In the genomic region with DNA sequence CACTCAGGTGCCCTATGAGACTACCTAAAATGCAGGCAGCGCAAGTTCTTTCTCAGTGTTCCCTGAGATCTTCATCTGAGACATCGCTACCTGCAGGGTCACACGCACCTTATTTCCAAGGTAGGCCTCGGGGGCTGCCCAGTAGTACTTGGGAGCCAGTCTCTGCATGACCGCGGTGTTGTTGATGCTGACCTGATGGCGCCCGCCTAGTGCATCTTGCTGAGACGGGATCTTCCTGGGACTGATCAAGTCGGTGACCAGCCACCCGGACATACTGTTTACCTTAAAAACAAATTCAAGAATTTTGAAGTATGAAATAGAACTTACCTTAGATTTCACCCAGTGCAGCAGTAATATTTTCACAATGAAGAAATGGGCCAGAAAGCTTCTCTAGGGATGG, we compare ENCODE assay signal across 12 cellular contexts.
"Had no signal": no experiment of that assay in that cellular context is flagged by ENCODE, and none has a peak within 500 bp of the region (broad histone marks: within the 10 kb centered on the region; RNA-seq: fewer than 3 reads in every experiment).

No MANE protein-coding gene starts in this region.

- H3K27ac ChIP-seq: colonic mucosa had no signal

- H3K4me3 ChIP-seq: adrenal gland, colonic mucosa had no signal

- H3K9me3 Mint-ChIP-seq: activated naive CD4-positive, alpha-beta T cell treated with anti-CD3 and anti-CD28 coated beads, Interleukin-2, amount 50 U/mL, for 24 hours; natural killer cell; T-helper 2 cell treated with Interferon-gamma antibody and Interleukin-4, amounts not matched to agents 5 μg/mL and 100 μg/mL, for 36 hours; WTC11 had no signal

- H3K4me3 Mint-ChIP-seq: activated CD4-positive, alpha-beta T cell treated with anti-CD3 and anti-CD28 coated beads for 36 hours; activated naive CD4-positive, alpha-beta T cell treated with anti-CD3 and anti-CD28 coated beads, Interleukin-2, amount 50 U/mL, for 24 hours; natural killer cell; stimulated activated memory B cell treated with anti-CD40 and anti-IgM and Interleukin-4, amounts not matched to agents 10 μg/mL and 1 μg/mL and 100 μg/mL, for 72 hours; T-helper 2 cell treated with Interferon-gamma antibody and Interleukin-4, amounts not matched to agents 5 μg/mL and 100 μg/mL, for 36 hours; WTC11 had no signal

- H3K4me1 ChIP-seq: adrenal gland, colonic mucosa had no signal

- H3K4me1 Mint-ChIP-seq: activated CD4-positive, alpha-beta T cell treated with anti-CD3 and anti-CD28 coated beads for 36 hours; activated naive CD4-positive, alpha-beta T cell treated with anti-CD3 and anti-CD28 coated beads, Interleukin-2, amount 50 U/mL, for 24 hours; natural killer cell; stimulated activated memory B cell treated with anti-CD40 and anti-IgM and Interleukin-4, amounts not matched to agents 10 μg/mL and 1 μg/mL and 100 μg/mL, for 72 hours had no signal

- H3K9me3 ChIP-seq: adrenal gland, colonic mucosa, spleen had no signal

- DNase-seq: activated CD4-positive, alpha-beta T cell treated with anti-CD3 and anti-CD28 coated beads, Interleukin-2, amount 50 U/mL, for 48 hours; activated gamma-delta T cell; natural killer cell; spleen; stimulated activated CD4-positive, alpha-beta T cell treated with anti-CD3 and anti-CD28 coated beads, Interleukin-4, amount 100 ng/mL, for 4 hours had no signal

- H3K36me3 ChIP-seq: adrenal gland, colonic mucosa, spleen had no signal

- H3K36me3 Mint-ChIP-seq: activated naive CD4-positive, alpha-beta T cell treated with anti-CD3 and anti-CD28 coated beads, Interleukin-2, amount 50 U/mL, for 24 hours; natural killer cell; stimulated activated memory B cell treated with anti-CD40 and anti-IgM and Interleukin-4, amounts not matched to agents 10 μg/mL and 1 μg/mL and 100 μg/mL, for 72 hours had no signal

- H3K27ac Mint-ChIP-seq: activated CD4-positive, alpha-beta T cell treated with anti-CD3 and anti-CD28 coated beads for 36 hours; natural killer cell; stimulated activated memory B cell treated with anti-CD40 and anti-IgM and Interleukin-4, amounts not matched to agents 10 μg/mL and 1 μg/mL and 100 μg/mL, for 72 hours; T-helper 2 cell treated with Interferon-gamma antibody and Interleukin-4, amounts not matched to agents 5 μg/mL and 100 μg/mL, for 36 hours had no signal

- H3K27me3 ChIP-seq: adrenal gland, colonic mucosa, spleen had no signal

- H3K27me3 Mint-ChIP-seq: stimulated activated memory B cell treated with anti-CD40 and anti-IgM and Interleukin-4, amounts not matched to agents 10 μg/mL and 1 μg/mL and 100 μg/mL, for 72 hours had no signal

- ATAC-seq: natural killer cell; stimulated activated memory B cell treated with anti-CD40 and anti-IgM and Interleukin-4, amounts not matched to agents 10 μg/mL and 1 μg/mL and 100 μg/mL, for 72 hours had no signal
